24 cellular contexts compared by ENCODE assay signal in genomic region chr12:85005615-85006014, GRCh38. TPM values are rescaled to one million over a fixed set of nuclear protein-coding genes. Genes with fewer than 3 reads are reported as not detected.
DNase-seq lines count a peak whose midpoint lies in the region; ATAC-seq, FAIRE-seq and TF ChIP-seq lines count a peak whose summit lies in the region.
"Had no signal": no experiment of that assay in that cellular context is flagged by ENCODE, and none has a peak within 500 bp of the region (broad histone marks: within the 10 kb centered on the region; RNA-seq: fewer than 3 reads in every experiment).

No MANE protein-coding gene starts in this region.

- H4K20me1 ChIP-seq in Loucy (ENCODE audit: insufficient read depth, low read length, poor library complexity, severe bottlenecking) (no peaks in the 10 kb centered on the region), H1 (replicated peaks in 1 of 2; ENCODE audit: control insufficient read depth in 1 of 2, insufficient read depth in 2 of 2, low read length in 2 of 2) (no peaks in the 10 kb centered on the region)

- H4K5ac ChIP-seq in H1 (ENCODE audit: insufficient read length, low read depth, low read length): no peak overlapping the region

- H3K36me3 Mint-ChIP-seq in stimulated activated effector memory CD8-positive, alpha-beta T cell treated with anti-CD3 and anti-CD28 coated beads, Interleukin-12 subunit alpha, Interleukin-12 subunit beta, amount 100 ng/mL, for 72 hours: no peaks in the 10 kb centered on the region

- TF ChIP-seq RAD21 in H1 (IDR thresholded peaks at IDR 0.05 in 1 of 2, conservative IDR thresholded peaks at IDR 0.05 in 1 of 2; ENCODE audit: low read depth in 2 of 2, low read length in 2 of 2): no peak

- DNase-seq in H1 (ENCODE audit: low read depth in 1 of 2, low spot score in 2 of 2) (no peak), activated gamma-delta T cell treated with Interleukin-2 at 50 U/mL for 16 hours (no peak)
- no peak for DNase-seq in stimulated activated effector memory CD8-positive, alpha-beta T cell treated with anti-CD3 and anti-CD28 coated beads, Interleukin-12 subunit alpha, Interleukin-12 subunit beta, amount 100 ng/mL, for 72 hours (ENCODE audit: low spot score in 2 of 2)
- DNase-seq: BE2C, GOT3, KG1, MV-4-11, NCI-H1694, NCI-H2081, NCI-H2171, NCI-H345, NCI-H774, Peyer's patch, SJCRH30 had no signal

- no peak overlapping the region for H3K23ac ChIP-seq in H1 (ENCODE audit: insufficient read length)

- no peak overlapping the region for H3K56ac ChIP-seq in H1 (replicated peaks; ENCODE audit: insufficient read length, low read depth, low read length)

- H2AFZ ChIP-seq in Loucy (ENCODE audit: low read length): no peak overlapping the region
- H2AFZ ChIP-seq in H1 (ENCODE audit: low read length): no peak overlapping the region

- CTCF ChIA-PET in H1 (lab: Charles Lee; ENCODE audit: partially characterized antibody): interaction anchor here (1.4 to 1.5 kb wide), 2 partner anchors 10 to 23 kb away, joined by 3 to 4 read pairs; no protein-coding TSS in a partner anchor

- H3K36me3 ChIP-seq in HUES64 (ENCODE audit: insufficient read depth, low read length) (no peaks in the 10 kb centered on the region), Loucy (ENCODE audit: insufficient read depth, low read length) (no peaks in the 10 kb centered on the region), H1 (ENCODE audit: control insufficient read depth in 2 of 4, insufficient read depth in 4 of 4, low read length in 3 of 4) (no peaks in the 10 kb centered on the region)
- H3K36me3 ChIP-seq: BE2C, Peyer's patch, SJCRH30 had no signal

- H3K4me1 ChIP-seq in HUES64 (ENCODE audit: insufficient read depth, low read length) (peaks cover 15% of the 10 kb centered on the region), Loucy (ENCODE audit: insufficient read depth, low read length, poor library complexity, severe bottlenecking) (peaks cover 23% of the 10 kb centered on the region), H1 (replicated peaks in 1 of 4; ENCODE audit: control insufficient read depth in 3 of 4, insufficient read depth in 4 of 4, low read length in 3 of 4) (peaks cover 2 to 8% (median 3%) of the 10 kb centered on the region in 4 experiments; a peak in 6 of 7 replicates)
- H3K4me1 ChIP-seq: Peyer's patch, SJCRH30 had no signal

- H3K79me1 ChIP-seq in H1 (ENCODE audit: low read depth, low read length): no peaks in the 10 kb centered on the region

- H3K9ac ChIP-seq in HUES64 (ENCODE audit: low read depth, low read length) (no peak overlapping the region), Loucy (ENCODE audit: low read depth, low read length, poor library complexity, severe bottlenecking) (no peak overlapping the region), H1 (replicated peaks in 1 of 4; ENCODE audit: extremely low read depth in 1 of 4, low read depth in 3 of 4, low read length in 3 of 4) (no peak overlapping the region)

- H3K4me2 ChIP-seq in Loucy (ENCODE audit: low read depth, low read length, poor library complexity, severe bottlenecking): peak overlapping the region; percentile 57
- H3K4me2 ChIP-seq in H1 (ENCODE audit: insufficient read depth in 1 of 2, low read depth in 2 of 2, low read length in 2 of 2): peak overlapping the region in 1 of 2 experiments; percentile 48; a peak in 2 of 4 replicates

- no peak overlapping the region; the same call in 1 of the 2 replicates for H2AK5ac ChIP-seq in H1 (ENCODE audit: low read depth, low read length)

- TF ChIP-seq EP300 in H1 (IDR thresholded peaks at IDR 0.05; ENCODE audit: borderline replicate concordance in 1 of 2, low read depth in 2 of 2, low read length in 2 of 2): no peak

- peak overlapping the region; percentile 76 for H3K18ac ChIP-seq in H1 (ENCODE audit: extremely low read depth, low read length)

- H2BK15ac ChIP-seq in H1 (ENCODE audit: low read length): peak overlapping the region; percentile 81; the same call in 1 of the 2 replicates

- no peaks in the 10 kb centered on the region for H3K9me2 ChIP-seq in Loucy (replicated peaks; ENCODE audit: low read depth, low read length)

- no peak overlapping the region for H4K8ac ChIP-seq in H1 (ENCODE audit: extremely low read depth, insufficient read depth, low read length)

- H3K4me3 Mint-ChIP-seq in stimulated activated effector memory CD8-positive, alpha-beta T cell treated with anti-CD3 and anti-CD28 coated beads, Interleukin-12 subunit alpha, Interleukin-12 subunit beta, amount 100 ng/mL, for 72 hours: no peak overlapping the region

- no peaks in the 10 kb centered on the region for H3K23me2 ChIP-seq in H1 (ENCODE audit: low read depth, low read length)

- H3K79me2 ChIP-seq in Loucy (ENCODE audit: insufficient read depth, low read length): no peaks in the 10 kb centered on the region
- H3K79me2 ChIP-seq in H1 (ENCODE audit: control insufficient read depth in 1 of 2, insufficient read depth in 2 of 2, low read length in 2 of 2): no peaks in the 10 kb centered on the region

- peak; percentile 50 for ATAC-seq in stimulated activated effector memory CD8-positive, alpha-beta T cell treated with anti-CD3 and anti-CD28 coated beads, Interleukin-12 subunit alpha, Interleukin-12 subunit beta, amount 100 ng/mL, for 72 hours
- no peak for ATAC-seq in HG03571 (IDR thresholded peaks at IDR 0.05; ENCODE audit: unreplicated experiment)
- no peak for ATAC-seq in GM21737 (IDR thresholded peaks at IDR 0.05; ENCODE audit: unreplicated experiment)
- ATAC-seq: HCT116 had no signal

- peak overlapping the region; percentile 95; the same call in 1 of the 2 replicates for H2BK20ac ChIP-seq in H1 (ENCODE audit: low read length)

- WGBS in HUES64: 100% methylated on average over 1 of the region's 1 CpG
- 83% methylated on average over 1 of the region's 1 CpG; no CpG with 5 or more reads in 1 of the 2 experiments for WGBS in H1 (ENCODE audit: extremely low coverage in 1 of 2, insufficient coverage in 1 of 2, insufficient read length in 1 of 2, insufficient replicate concordance in 2 of 2, low coverage in 1 of 2, low lambda C conversion rate in 2 of 2, missing lambda C conversion rate in 1 of 2), 2 experiments

- TF ChIP-seq CTCF in Loucy (conservative IDR thresholded peaks at IDR 0.05; ENCODE audit: low read length) (0 out of 2 replicates have a peak, but pooled peaks have one; percentile 20), H1 (IDR thresholded peaks at IDR 0.05; ENCODE audit: control extremely low read depth in 1 of 3, insufficient read depth in 1 of 3, low read depth in 1 of 3, low read length in 3 of 3) (no peak)

- H3K4me3 ChIP-seq in HUES64 (ENCODE audit: low read length) (0 out of 2 replicates have a peak overlapping the region, but pooled peaks have one; percentile 21), Loucy (ENCODE audit: low read length, poor library complexity, severe bottlenecking) (no peak overlapping the region), H1 (ENCODE audit: extremely low read depth in 1 of 4, insufficient read depth in 2 of 4, low read depth in 3 of 4, low read length in 4 of 4) (no peak overlapping the region)
- H3K4me3 ChIP-seq: Peyer's patch, SJCRH30 had no signal

- POLR2A ChIA-PET in H1 (lab: Charles Lee; ENCODE audit: partially characterized antibody): interaction anchor here (0.9 to 1.2 kb wide), 3 partner anchors 10 to 94 kb away, joined by 3 to 4 read pairs (median 3); partner anchors contain the start of gene SLC6A15

- no peak for TF ChIP-seq POLR2A in H1 (IDR thresholded peaks at IDR 0.05; ENCODE audit: control extremely low read depth in 1 of 2, low read depth in 2 of 2, low read length in 2 of 2)

- peaks cover 11% of the 10 kb centered on the region for H3K9me3 Mint-ChIP-seq in stimulated activated effector memory CD8-positive, alpha-beta T cell treated with anti-CD3 and anti-CD28 coated beads, Interleukin-12 subunit alpha, Interleukin-12 subunit beta, amount 100 ng/mL, for 72 hours

- H3K9me3 ChIP-seq in HUES64 (ENCODE audit: insufficient read depth, low read depth, low read length): no peaks in the 10 kb centered on the region
- no peaks in the 10 kb centered on the region for H3K9me3 ChIP-seq in Loucy (ENCODE audit: insufficient read depth, low read depth, low read length)
- no peaks in the 10 kb centered on the region for H3K9me3 ChIP-seq in H1 (ENCODE audit: insufficient read depth in 2 of 2, low read depth in 1 of 2, low read length in 1 of 2)
- H3K9me3 ChIP-seq: BE2C, SJCRH30 had no signal

- H3K27ac Mint-ChIP-seq in stimulated activated effector memory CD8-positive, alpha-beta T cell treated with anti-CD3 and anti-CD28 coated beads, Interleukin-12 subunit alpha, Interleukin-12 subunit beta, amount 100 ng/mL, for 72 hours: no peak overlapping the region

- H3K27me3 ChIP-seq in HUES64 (ENCODE audit: insufficient read depth, low read length) (no peaks in the 10 kb centered on the region), Loucy (ENCODE audit: insufficient read depth, low read length, poor library complexity, severe bottlenecking) (no peaks in the 10 kb centered on the region), H1 (replicated peaks in 1 of 4; ENCODE audit: control insufficient read depth in 3 of 4, extremely low read depth in 1 of 4, insufficient read depth in 3 of 4, low read length in 3 of 4) (no peaks in the 10 kb centered on the region)
- H3K27me3 ChIP-seq: BE2C, Peyer's patch, SJCRH30 had no signal

- peak overlapping the region; percentile 64; the same call in 1 of the 2 replicates for H2BK5ac ChIP-seq in H1 (ENCODE audit: low read depth, low read length)

- no peak overlapping the region for H3K14ac ChIP-seq in H1 (ENCODE audit: insufficient read length)

- no peak overlapping the region for H3K4ac ChIP-seq in H1 (replicated peaks; ENCODE audit: insufficient read length, low read depth, low read length)

- peak overlapping the region; percentile 70; the same call in 1 of the 2 replicates for H2BK12ac ChIP-seq in H1 (ENCODE audit: low read depth, low read length)

- no peaks in the 10 kb centered on the region for H3F3A ChIP-seq in Loucy (ENCODE audit: low read depth)

- no peak overlapping the region; the same call in 1 of the 2 replicates for H3K27ac ChIP-seq in HUES64 (ENCODE audit: low read depth, low read length)
- H3K27ac ChIP-seq in H1 (ENCODE audit: low read depth, low read length): 0 out of 2 replicates have a peak overlapping the region, but pooled peaks have one; percentile 32
- H3K27ac ChIP-seq: Peyer's patch, SJCRH30 had no signal

- H4K91ac ChIP-seq in H1 (replicated peaks; ENCODE audit: insufficient read length, low read length): peak overlapping the region; percentile 91

- no peaks in the 10 kb centered on the region for H3K4me1 Mint-ChIP-seq in stimulated activated effector memory CD8-positive, alpha-beta T cell treated with anti-CD3 and anti-CD28 coated beads, Interleukin-12 subunit alpha, Interleukin-12 subunit beta, amount 100 ng/mL, for 72 hours

- no peak for FAIRE-seq in H1 (lab: Jason Lieb, UNC)
- FAIRE-seq: GM12891 had no signal

- peak overlapping the region; percentile 95 for H2BK120ac ChIP-seq in H1 (replicated peaks; ENCODE audit: low read depth, low read length)

RNA-seq across cellular contexts. Expression of gene TSPAN19, which starts 30.5 kb away (rescaled TPM):
- 0.45 TPM for polyA plus RNA-seq in HUES64 (2013, experiment 1 of 2)
- polyA plus RNA-seq in HUES64 (2013, experiment 2 of 2): 0.44 TPM
- not detected in 2 replicates for total RNA-seq in H1 (2021; fragmentation: NEBNext Ultra II Directional; extraction: Animal tissue kit (Norgen Biotek cat#: 25700))
- 0.05 and 0.09 TPM in 2 replicates for polyA plus RNA-seq in H1 (2011; rRNA removed)
- polyA plus RNA-seq in H1 (2011; cell fraction: cytosol; rRNA removed): 0.09 TPM
- 0.13 TPM for polyA plus RNA-seq in H1 (2011; cell fraction: nucleus; rRNA removed)
- polyA plus RNA-seq in H1 (2012, experiment 1 of 2): 0.07 to 0.18 TPM (median 0.17 TPM) in 3 of 4 replicates, not detected in the other
- polyA plus RNA-seq in H1 (2012, experiment 2 of 2): not detected
- 0.14 TPM for polyA plus RNA-seq in H1 (2013, experiment 1 of 2)
- polyA plus RNA-seq in H1 (2013, experiment 2 of 2): 0.15 TPM
- 0.03 and 0.10 TPM in 2 replicates for polyA minus RNA-seq in H1 (2011; rRNA and poly(A)+ RNA removed)
- polyA minus RNA-seq in H1 (2011; cell fraction: cytosol; rRNA and poly(A)+ RNA removed): not detected
- not detected for polyA minus RNA-seq in H1 (2011; cell fraction: nucleus; rRNA and poly(A)+ RNA removed)
- total RNA-seq: A673, G401, HT-29, M059J, Peyer's patch had no signal

RNA-seq across cellular contexts. Expression of gene LRRIQ1, which starts 30.5 kb away (rescaled TPM):
- 0.65 TPM for polyA plus RNA-seq in HUES64 (2013, experiment 1 of 2)
- polyA plus RNA-seq in HUES64 (2013, experiment 2 of 2): 2.0 TPM
- 0.76 and 1.2 TPM in 2 replicates for total RNA-seq in H1 (2021; fragmentation: NEBNext Ultra II Directional; extraction: Animal tissue kit (Norgen Biotek cat#: 25700))
- polyA plus RNA-seq in H1 (2011; rRNA removed): 0.13 and 0.24 TPM in 2 replicates
- polyA plus RNA-seq in H1 (2011; cell fraction: cytosol; rRNA removed): 0.54 TPM
- 0.23 TPM for polyA plus RNA-seq in H1 (2011; cell fraction: nucleus; rRNA removed)
- 0.20 to 1.1 TPM (median 0.29 TPM) in 4 replicates for polyA plus RNA-seq in H1 (2012, experiment 1 of 2)
- polyA plus RNA-seq in H1 (2012, experiment 2 of 2): 0.49 TPM
- 2.1 TPM for polyA plus RNA-seq in H1 (2013, experiment 1 of 2)
- polyA plus RNA-seq in H1 (2013, experiment 2 of 2): 2.3 TPM
- 0.37 and 0.44 TPM in 2 replicates for polyA minus RNA-seq in H1 (2011; rRNA and poly(A)+ RNA removed)
- polyA minus RNA-seq in H1 (2011; cell fraction: cytosol; rRNA and poly(A)+ RNA removed): not detected
- polyA minus RNA-seq in H1 (2011; cell fraction: nucleus; rRNA and poly(A)+ RNA removed): 1.2 TPM
- total RNA-seq: G401, M059J, Peyer's patch had no signal
